1 cellular context compared by ENCODE assay signal in the genomic region with DNA sequence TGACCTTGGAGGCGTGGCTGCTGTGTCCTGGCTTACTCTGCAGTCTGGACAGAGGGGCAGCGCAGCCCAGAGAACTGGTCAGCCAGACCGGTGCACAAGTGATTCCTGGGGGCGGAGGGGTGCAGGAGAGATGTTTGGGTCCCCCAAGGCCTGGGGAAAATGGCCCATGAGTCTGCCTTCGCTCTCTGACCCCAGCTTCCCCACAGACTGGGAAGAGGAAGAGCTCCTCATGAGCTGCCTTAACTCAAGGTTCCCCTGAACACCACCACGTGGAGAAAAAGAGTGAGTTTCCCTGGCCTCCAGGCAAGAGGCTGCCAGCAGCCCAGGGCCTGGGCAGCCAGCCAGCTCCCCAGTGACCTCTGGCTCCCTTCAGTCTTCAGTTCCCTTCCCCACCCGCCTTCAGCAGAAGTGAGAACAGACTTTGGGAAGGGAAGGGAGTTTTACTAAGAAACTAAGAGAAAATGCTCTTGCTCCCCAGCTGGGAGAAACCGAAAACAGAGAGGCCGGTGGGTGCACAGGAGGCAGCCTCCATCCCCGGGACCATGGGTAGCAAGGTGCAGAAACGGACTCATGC.
TF ChIP-seq lines count a peak whose summit lies in the region.

No MANE protein-coding gene starts in this region.

TF ChIP-seq in GM12878, 131 proteins besides CTCF, POLR2A, EP300 and RAD21 (continued from another document):
- TF ChIP-seq, protein P1, sequence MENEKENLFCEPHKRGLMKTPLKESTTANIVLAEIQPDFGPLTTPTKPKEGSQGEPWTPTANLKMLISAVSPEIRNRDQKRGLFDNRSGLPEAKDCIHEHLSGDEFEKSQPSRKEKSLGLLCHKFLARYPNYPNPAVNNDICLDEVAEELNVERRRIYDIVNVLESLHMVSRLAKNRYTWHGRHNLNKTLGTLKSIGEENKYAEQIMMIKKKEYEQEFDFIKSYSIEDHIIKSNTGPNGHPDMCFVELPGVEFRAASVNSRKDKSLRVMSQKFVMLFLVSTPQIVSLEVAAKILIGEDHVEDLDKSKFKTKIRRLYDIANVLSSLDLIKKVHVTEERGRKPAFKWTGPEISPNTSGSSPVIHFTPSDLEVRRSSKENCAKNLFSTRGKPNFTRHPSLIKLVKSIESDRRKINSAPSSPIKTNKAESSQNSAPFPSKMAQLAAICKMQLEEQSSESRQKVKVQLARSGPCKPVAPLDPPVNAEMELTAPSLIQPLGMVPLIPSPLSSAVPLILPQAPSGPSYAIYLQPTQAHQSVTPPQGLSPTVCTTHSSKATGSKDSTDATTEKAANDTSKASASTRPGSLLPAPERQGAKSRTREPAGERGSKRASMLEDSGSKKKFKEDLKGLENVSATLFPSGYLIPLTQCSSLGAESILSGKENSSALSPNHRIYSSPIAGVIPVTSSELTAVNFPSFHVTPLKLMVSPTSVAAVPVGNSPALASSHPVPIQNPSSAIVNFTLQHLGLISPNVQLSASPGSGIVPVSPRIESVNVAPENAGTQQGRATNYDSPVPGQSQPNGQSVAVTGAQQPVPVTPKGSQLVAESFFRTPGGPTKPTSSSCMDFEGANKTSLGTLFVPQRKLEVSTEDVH (IDR thresholded peaks at IDR 0.05; ENCODE audit: low read depth, partially characterized antibody): no peak
TF ChIP-seq in GM12878: peak in this region for 21.
